9 cellular contexts compared by ENCODE assay signal in genomic region chr19:8592231-8593009, GRCh38. TPM values are rescaled to one million over a fixed set of nuclear protein-coding genes. Genes with fewer than 3 reads are reported as not detected.
DNase-seq lines count a peak whose midpoint lies in the region; ATAC-seq, FAIRE-seq and TF ChIP-seq lines count a peak whose summit lies in the region.
"Had no signal": no experiment of that assay in that cellular context is flagged by ENCODE, and none has a peak within 500 bp of the region (broad histone marks: within the 10 kb centered on the region; RNA-seq: fewer than 3 reads in every experiment).

No MANE protein-coding gene starts in this region.

- H3K4me3 Mint-ChIP-seq in T-helper 17 cell = peak overlapping the region; percentile 79

- peaks cover 22 to 55% (median 40%) of the 10 kb centered on the region in 3 donors for H3K36me3 ChIP-seq in tibial artery

- peak overlapping the region; percentile 10 for H3K27ac Mint-ChIP-seq in T-helper 17 cell

- H3K4me1 Mint-ChIP-seq in T-helper 17 cell = peaks cover 19% of the 10 kb centered on the region

- no peaks in the 10 kb centered on the region for H3K27me3 Mint-ChIP-seq in T-helper 17 cell

- ATAC-seq in T-helper 17 cell (peak; percentile 90), right cardiac atrium (peak; percentile 91 to 93), HG03097 (IDR thresholded peaks at IDR 0.05; ENCODE audit: low FRiP score, unreplicated experiment) (no peak), GM21423 (IDR thresholded peaks at IDR 0.05; ENCODE audit: unreplicated experiment) (no peak)

- peak; percentile 96 for FAIRE-seq in H54 (lab: Jason Lieb, UNC)

- H3K4me3 ChIP-seq in right cardiac atrium (ENCODE audit: low read length) (peak overlapping the region; percentile 8), tibial artery (peak overlapping the region; percentile 42 to 49)

- no peaks in the 10 kb centered on the region for H3K27me3 ChIP-seq in right cardiac atrium (ENCODE audit: control insufficient read depth, insufficient read depth)
- H3K27me3 ChIP-seq in tibial artery = no peaks in the 10 kb centered on the region

- H3K9me3 ChIP-seq in T-helper 17 cell (ENCODE audit: control insufficient read depth, low read length, poor library complexity, severe bottlenecking) = no peaks in the 10 kb centered on the region
- no peaks in the 10 kb centered on the region for H3K9me3 ChIP-seq in right cardiac atrium (ENCODE audit: control insufficient read depth, low read length)
- no peaks in the 10 kb centered on the region for H3K9me3 ChIP-seq in tibial artery

- TF ChIP-seq CTCF in tibial artery (IDR thresholded peaks at IDR 0.05) = no peak

- no peak overlapping the region for H3K27ac ChIP-seq in right cardiac atrium (ENCODE audit: low read length)
- H3K27ac ChIP-seq in tibial artery = peak overlapping the region; percentile 50 to 53

- intact Hi-C loops in right cardiac atrium (cut with DNase I) (no loop called here), posterior vena cava (cut with DNase I) (no loop called here), tibial artery (cut with DNase I; ENCODE audit: low total_unique reads) (no loop called here)

- 0 out of 2 replicates have a peak, but pooled peaks have one; percentile 2 for TF ChIP-seq POLR2A in H54 (IDR thresholded peaks at IDR 0.05; ENCODE audit: low read depth, low read length)

- under 1% methylated on average over 55 of the region's 55 CpGs for WGBS in right cardiac atrium

- H3K4me1 ChIP-seq in right cardiac atrium (ENCODE audit: control insufficient read depth, insufficient read depth, low read length) = no peaks in the 10 kb centered on the region
- H3K4me1 ChIP-seq in tibial artery = peaks cover 0 to 34% (median 17%) of the 10 kb centered on the region in 4 donors

- peaks cover 3% of the 10 kb centered on the region for H3K36me3 Mint-ChIP-seq in T-helper 17 cell (ENCODE audit: low read depth)

- DNase-seq in H54 (ENCODE audit: insufficient read length, low spot score) (peak; percentile 76), T-helper 17 cell (peak; percentile 92 to 94 (median 93)), amniotic epithelial cell (ENCODE audit: low read depth) (peak; percentile 92), right cardiac atrium (peak; percentile 99 to 100 (median 99)), posterior vena cava (ENCODE audit: low spot score) (peak; percentile 99), tibial artery (peak; percentile 99)

RNA-seq across cellular contexts. Expression of gene MYO1F, which starts 15.2 kb away (rescaled TPM):
- total RNA-seq in T-helper 17 cell (100 to 1,000 TPM; 270 to 305 TPM), right cardiac atrium (10 to 100 TPM; 11.3 to 23.2 (median 15.3) TPM), posterior vena cava (10 to 100 TPM; 19.1 to 37.3 TPM)
- polyA plus RNA-seq in right cardiac atrium = 9.3 TPM

RNA-seq across cellular contexts. Expression of gene ADAMTS10, which starts 18.1 kb away (rescaled TPM):
- 10 to 100 TPM; 24.0 to 33.1 TPM for total RNA-seq in T-helper 17 cell
- 10 to 100 TPM; 16.1 to 29.3 (median 22.0) TPM for total RNA-seq in right cardiac atrium
- polyA plus RNA-seq in right cardiac atrium = 18.1 TPM
- 10 to 100 TPM; 27.2 to 43.3 TPM for total RNA-seq in posterior vena cava

RNA-seq across cellular contexts. Expression of gene NFILZ, which starts 38.0 kb away (rescaled TPM):
- total RNA-seq in T-helper 17 cell (not detected), right cardiac atrium (not detected), posterior vena cava (not detected)
- not detected for polyA plus RNA-seq in right cardiac atrium
- total RNA-seq: activated CD8-positive, alpha-beta memory T cell treated with anti-CD3 and anti-CD28 coated beads for 36 hours had no signal

Comparison
In these comparisons a context has a peak if more than half of its experiments do, and no peak if none do; other contexts are left out.
1. ATAC-seq: peak in T-helper 17 cell (single experiment) and right cardiac atrium (2 of 2); none in HG03097 (single experiment) and GM21423 (single experiment).
2. RNA of gene MYO1F, which starts 15.2 kb away (total RNA-seq): 270 to 305 TPM in T-helper 17 cell; 19.1 to 37.3 TPM in posterior vena cava and 11.3 to 23.2 TPM in right cardiac atrium; every median in the first group is over 4 times any median in the second.
3. Peak in every context shown above with its lines, with median percentiles within 50 percentile points of each other: DNase-seq.